ENCODE assay signal across 20 cellular contexts in genomic region chrX:88655460-88655859, GRCh38.
"Had no signal": no experiment of that assay in that cellular context is flagged by ENCODE, and none has a peak within 500 bp of the region (broad histone marks: within the 10 kb centered on the region; RNA-seq: fewer than 3 reads in every experiment).

No MANE protein-coding gene starts in this region.

- H3K27ac ChIP-seq: HL-60, KMS-11, RWPE1 had no signal

- DNase-seq: Kasumi-1, MM.1S, NCI-H1092 treated with DMSO at 0.1 percent for 48 hours, NCI-H1436, NCI-H1694, NCI-H1930, NCI-H2081, NCI-H2107, NCI-H2227 treated with DMSO at 0.1 percent for 48 hours, NCI-H524, NCI-H526 treated with DMSO at 0.1 percent for 48 hours, NCI-H748 treated with DMSO at 0.1 percent for 48 hours, SHP77, SK-N-SH had no signal

- H3K27ac Mint-ChIP-seq: IgD-negative memory B cell had no signal

- ATAC-seq: K562 had no signal

- H3K4me3 ChIP-seq: K562 had no signal

- H3K36me3 Mint-ChIP-seq: IgD-negative memory B cell had no signal

- FAIRE-seq: HTR-8/SVneo, K562 had no signal

- H3K9me3 ChIP-seq: SK-N-SH had no signal
